In genomic region chr11:1786466-1786865, GRCh38 we compare ENCODE assay signal across 25 cellular contexts. TPM values are rescaled to one million over a fixed set of nuclear protein-coding genes. Genes with fewer than 3 reads are reported as not detected.
"Had no signal": no experiment of that assay in that cellular context is flagged by ENCODE, and none has a peak within 500 bp of the region (broad histone marks: within the 10 kb centered on the region; RNA-seq: fewer than 3 reads in every experiment).

No MANE protein-coding gene starts in this region.

- H3K4me3 ChIP-seq: esophagus squamous epithelium, heart left ventricle, mucosa of descending colon, neural progenitor cell, pancreas, psoas muscle, sigmoid colon, skin epidermis, thoracic aorta, transverse colon had no signal

- H3K27me3 Mint-ChIP-seq: naive thymus-derived CD8-positive, alpha-beta T cell; stimulated activated naive CD8-positive, alpha-beta T cell treated with anti-CD3 and anti-CD28 coated beads, Interleukin-15, amount 100 ng/mL, for 72 hours had no signal

- H3K27me3 ChIP-seq: pancreas had no signal

- H3K4me1 Mint-ChIP-seq: stimulated activated naive CD8-positive, alpha-beta T cell treated with anti-CD3 and anti-CD28 coated beads, Interleukin-15, amount 100 ng/mL, for 72 hours had no signal

- H3K36me3 ChIP-seq: esophagus squamous epithelium, heart left ventricle, neural progenitor cell, pancreas, sigmoid colon, thoracic aorta, transverse colon had no signal

- H3K27ac ChIP-seq: esophagus squamous epithelium, foreskin keratinocyte, neural progenitor cell, pancreas, psoas muscle, sigmoid colon, skin epidermis, thoracic aorta, transverse colon had no signal

- DNase-seq: cerebellar nuclear complex; dermis blood vessel endothelial cell; esophagus squamous epithelium; foreskin keratinocyte; heart left ventricle; hippocampal formation; left colon; mammary epithelial cell; naive thymus-derived CD8-positive, alpha-beta T cell; occipital lobe; pancreas; psoas muscle; sigmoid colon; stimulated activated CD4-positive, alpha-beta T cell treated with anti-CD3 and anti-CD28 coated beads, Interleukin-2, amount 100 ng/mL, for 24 hours; stimulated activated CD4-positive, alpha-beta T cell treated with anti-CD3 and anti-CD28 coated beads, Interleukin-4, amount 100 ng/mL, for 4 hours; stimulated activated naive B cell treated with anti-CD40 and anti-IgM and Interleukin-4, amounts not matched to agents 10 μg/mL and 1 μg/mL and 100 μg/mL, for 72 hours; stimulated activated naive CD8-positive, alpha-beta T cell treated with anti-CD3 and anti-CD28 coated beads, Interleukin-15, amount 100 ng/mL, for 72 hours; substantia nigra; transverse colon had no signal

- H3K36me3 Mint-ChIP-seq: naive thymus-derived CD8-positive, alpha-beta T cell; neural progenitor cell; stimulated activated naive B cell treated with anti-CD40 and anti-IgM and Interleukin-4, amounts not matched to agents 10 μg/mL and 1 μg/mL and 100 μg/mL, for 72 hours had no signal

- H3K9me3 Mint-ChIP-seq: naive thymus-derived CD8-positive, alpha-beta T cell; stimulated activated naive B cell treated with anti-CD40 and anti-IgM and Interleukin-4, amounts not matched to agents 10 μg/mL and 1 μg/mL and 100 μg/mL, for 72 hours; stimulated activated naive CD8-positive, alpha-beta T cell treated with anti-CD3 and anti-CD28 coated beads, Interleukin-15, amount 100 ng/mL, for 72 hours had no signal

- ATAC-seq: foreskin keratinocyte; left colon; mucosa of descending colon; naive thymus-derived CD8-positive, alpha-beta T cell; psoas muscle; stimulated activated naive B cell treated with anti-CD40 and anti-IgM and Interleukin-4, amounts not matched to agents 10 μg/mL and 1 μg/mL and 100 μg/mL, for 72 hours; stimulated activated naive CD8-positive, alpha-beta T cell treated with anti-CD3 and anti-CD28 coated beads, Interleukin-15, amount 100 ng/mL, for 72 hours had no signal

- H3K27ac Mint-ChIP-seq: neural progenitor cell; stimulated activated naive B cell treated with anti-CD40 and anti-IgM and Interleukin-4, amounts not matched to agents 10 μg/mL and 1 μg/mL and 100 μg/mL, for 72 hours had no signal

- H3K4me1 ChIP-seq: foreskin keratinocyte, pancreas, psoas muscle, sigmoid colon had no signal

- H3K9me3 ChIP-seq: esophagus squamous epithelium, mucosa of descending colon, pancreas, psoas muscle, sigmoid colon, thoracic aorta, transverse colon had no signal

- H3K4me3 Mint-ChIP-seq: naive thymus-derived CD8-positive, alpha-beta T cell; neural progenitor cell; stimulated activated naive B cell treated with anti-CD40 and anti-IgM and Interleukin-4, amounts not matched to agents 10 μg/mL and 1 μg/mL and 100 μg/mL, for 72 hours; stimulated activated naive CD8-positive, alpha-beta T cell treated with anti-CD3 and anti-CD28 coated beads, Interleukin-15, amount 100 ng/mL, for 72 hours had no signal

RNA-seq across cellular contexts. Expression of gene IFITM10, which starts 36.1 kb away (rescaled TPM):
- total RNA-seq: epithelial cell of proximal tubule had no signal

RNA-seq across cellular contexts. Expression of gene SYT8, which starts 48.3 kb away (rescaled TPM):
- total RNA-seq: dermis blood vessel endothelial cell; heart left ventricle; naive thymus-derived CD8-positive, alpha-beta T cell; occipital lobe; sigmoid colon had no signal

RNA-seq across cellular contexts. Expression of gene TNNI2, which starts 52.3 kb away (rescaled TPM):
- total RNA-seq: dermis blood vessel endothelial cell; epithelial cell of proximal tubule; kidney epithelial cell; naive thymus-derived CD8-positive, alpha-beta T cell; sigmoid colon; thoracic aorta had no signal
